Comparison of ENCODE assay signal across 10 cellular contexts in the genomic region with DNA sequence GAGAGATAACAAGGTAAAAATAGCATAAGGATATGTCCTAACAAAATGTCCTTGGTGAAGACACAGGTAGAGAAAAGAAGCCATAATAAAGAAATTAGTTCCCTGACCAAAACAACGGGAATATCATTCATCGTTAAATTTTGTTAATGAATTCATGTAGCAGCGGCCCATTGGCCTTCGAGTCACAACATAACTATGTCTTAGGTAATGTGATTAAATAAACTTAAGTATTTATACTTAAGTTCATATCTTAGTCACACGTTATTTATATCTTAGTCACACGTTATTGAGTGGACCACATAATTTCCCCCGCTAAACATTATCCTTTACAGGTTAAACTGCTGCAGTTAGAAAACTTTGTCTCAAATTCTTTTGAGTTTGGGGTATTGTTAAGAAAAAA. TPM values are rescaled to one million over a fixed set of nuclear protein-coding genes. Genes with fewer than 3 reads are reported as not detected.
DNase-seq lines count a peak whose midpoint lies in the region; FAIRE-seq and TF ChIP-seq lines count a peak whose summit lies in the region.
"Had no signal": no experiment of that assay in that cellular context is flagged by ENCODE, and none has a peak within 500 bp of the region (broad histone marks: within the 10 kb centered on the region; RNA-seq: fewer than 3 reads in every experiment).

No MANE protein-coding gene starts in this region.

- TF ChIP-seq CTCF in endothelial cell (IDR thresholded peaks at IDR 0.05; ENCODE audit: unreplicated experiment), result no peak

- peaks cover 9% of the 10 kb centered on the region for H3K36me3 ChIP-seq in ACC112 (ENCODE audit: insufficient read depth, low read length)
- no peaks in the 10 kb centered on the region for H3K36me3 ChIP-seq in Karpas-422 (ENCODE audit: insufficient read depth, low read length)
- H3K36me3 ChIP-seq in muscle layer of colon (ENCODE audit: insufficient read depth, low read length), result no peaks in the 10 kb centered on the region

- no peak overlapping the region for H3K27ac Mint-ChIP-seq in endothelial cell (ENCODE audit: unreplicated experiment)

- no peaks in the 10 kb centered on the region for H3K9me3 Mint-ChIP-seq in endothelial cell (ENCODE audit: unreplicated experiment)

- H3K79me2 ChIP-seq in ACC112 (ENCODE audit: control insufficient read depth, insufficient read depth, low read length, unreplicated experiment) (peaks cover 45% of the 10 kb centered on the region), Karpas-422 (ENCODE audit: low read length) (no peaks in the 10 kb centered on the region)

- H2AFZ ChIP-seq in ACC112 (ENCODE audit: low read length, unreplicated experiment) (peak overlapping the region; percentile 78), Karpas-422 (ENCODE audit: low read length) (no peak overlapping the region)

- DNase-seq in Karpas-422 (no peak), endothelial cell (ENCODE audit: low spot score) (no peak), GOT3 (lab: John Stamatoyannopoulos, UW) (no peak), DMS79 (lab: John Stamatoyannopoulos, UW) (no peak), GM19239 (ENCODE audit: insufficient read length, low spot score) (no peak)
- DNase-seq in activated CD4-positive, CD25-positive, alpha-beta regulatory T cell (lab: John Stamatoyannopoulos, UW), result no peak
- DNase-seq: DND-41 had no signal

- no peaks in the 10 kb centered on the region for H3K9me2 ChIP-seq in Karpas-422 (replicated peaks; ENCODE audit: insufficient read depth, low read length)

- no peaks in the 10 kb centered on the region for H3K36me3 Mint-ChIP-seq in endothelial cell (ENCODE audit: low read depth, unreplicated experiment)

- H3K4me2 ChIP-seq in Karpas-422 (ENCODE audit: low read depth, low read length, poor library complexity, severe bottlenecking), result peak overlapping the region; percentile 66

- H3K27me3 ChIP-seq in ACC112 (ENCODE audit: insufficient read depth, low read length) (no peaks in the 10 kb centered on the region), Karpas-422 (ENCODE audit: low read length) (no peaks in the 10 kb centered on the region), muscle layer of colon (ENCODE audit: control insufficient read depth in 1 of 2, insufficient read depth in 2 of 2, low read length in 2 of 2) (no peaks in the 10 kb centered on the region)

- peaks cover 8% of the 10 kb centered on the region for H3K4me1 Mint-ChIP-seq in endothelial cell (ENCODE audit: unreplicated experiment)

- peaks cover 7% of the 10 kb centered on the region for H3K27me3 Mint-ChIP-seq in endothelial cell (ENCODE audit: unreplicated experiment)

- H3K9ac ChIP-seq in Karpas-422 (ENCODE audit: low read length), result no peak overlapping the region
- H3K9ac ChIP-seq in muscle layer of colon (ENCODE audit: low read length), result peak overlapping the region; percentile 78

- H3K4me1 ChIP-seq in ACC112 (ENCODE audit: control insufficient read depth, insufficient read depth, low read length, unreplicated experiment) (peaks cover 17% of the 10 kb centered on the region), Karpas-422 (ENCODE audit: low read length) (peaks cover 16% of the 10 kb centered on the region), muscle layer of colon (ENCODE audit: insufficient read depth, low read length) (peaks cover 4% of the 10 kb centered on the region)

- H4K20me1 ChIP-seq in Karpas-422 (ENCODE audit: insufficient read depth, low read depth, low read length), result no peaks in the 10 kb centered on the region

- H3K4me3 ChIP-seq in ACC112 (ENCODE audit: low read depth, low read length), result peak overlapping the region; percentile 87
- H3K4me3 ChIP-seq in Karpas-422 (ENCODE audit: low read length), result no peak overlapping the region
- peak overlapping the region; percentile 91 to 98 for H3K4me3 ChIP-seq in muscle layer of colon (ENCODE audit: low read depth in 1 of 2, low read length in 2 of 2)

- peak overlapping the region; percentile 95 for H3K4me3 Mint-ChIP-seq in endothelial cell (ENCODE audit: unreplicated experiment)

- no peaks in the 10 kb centered on the region for H3K9me3 ChIP-seq in Karpas-422 (ENCODE audit: low read length)
- H3K9me3 ChIP-seq in muscle layer of colon (ENCODE audit: low read length), result no peaks in the 10 kb centered on the region

- FAIRE-seq in GM19239 (lab: Jason Lieb, UNC), result no peak

- H3K27ac ChIP-seq in ACC112 (ENCODE audit: low read depth, low read length) (peak overlapping the region; percentile 90), Karpas-422 (ENCODE audit: low read length) (no peak overlapping the region), muscle layer of colon (ENCODE audit: low read depth, low read length) (peak overlapping the region; percentile 98)
- H3K27ac ChIP-seq: HL-60 had no signal

RNA-seq across cellular contexts. Expression of gene NEXN, which starts 1.2 kb away (rescaled TPM):
- total RNA-seq in Karpas-422 (2014; rRNA removed; shearing (Covaris generic); ENCODE audit: low replicate concordance), result 0.41 TPM in 1 of 2 replicates, not detected in the other
- total RNA-seq in endothelial cell (ENCODE audit: unreplicated experiment), result 2.4 TPM
